In genomic region chr7:47088329-47089067, GRCh38 we compare ENCODE assay signal across 8 cellular contexts.
DNase-seq lines count a peak whose midpoint lies in the region; ATAC-seq and TF ChIP-seq lines count a peak whose summit lies in the region.

No MANE protein-coding gene starts in this region.

- no peaks in the 10 kb centered on the region for H3K36me3 Mint-ChIP-seq in WTC11

- no peak overlapping the region for H3K4me3 ChIP-seq in H7 (ENCODE audit: insufficient read depth, low read depth, low read length)
- no peak overlapping the region for H3K4me3 ChIP-seq in NB4 (ENCODE audit: low read depth, low read length)
- H3K4me3 ChIP-seq in ovary: no peak overlapping the region

- POLR2A ChIA-PET in WTC11 (lab: Charles Lee): no interaction called here

- H3K4me1 Mint-ChIP-seq in WTC11: no peaks in the 10 kb centered on the region

- peaks cover 2% of the 10 kb centered on the region for H3K4me1 ChIP-seq in ovary (ENCODE audit: insufficient read depth)

- WGBS in ovary, 3 donors: 33 to 38% (median 34%) methylated on average over 14 of the region's 14 CpGs

- peaks cover 11% of the 10 kb centered on the region for H3K27me3 Mint-ChIP-seq in WTC11 (ENCODE audit: low read depth)

- ATAC-seq in WTC11: peak; percentile 94

- no peak for TF ChIP-seq EP300 in ovary (IDR thresholded peaks at IDR 0.05)

- intact Hi-C loops in ovary (cut with DNase I): loop anchor here (2.0 to 10.0 kb wide), 6 partner anchors 156 to 1170 kb away; partner anchors contain the start of gene IGFBP3 (in 3 of the 4)

- H3K27me3 ChIP-seq in H7 (ENCODE audit: control insufficient read depth, insufficient read depth, low read length): peaks cover 3% of the 10 kb centered on the region; the same call in 1 of the 2 replicates
- H3K27me3 ChIP-seq in ovary: no peaks in the 10 kb centered on the region

- TF ChIP-seq CTCF in NB4 (IDR thresholded peaks at IDR 0.05; ENCODE audit: low read depth, low read length) (peak; percentile 85), WTC11 (IDR thresholded peaks at IDR 0.05) (peak; percentile 71), ovary (IDR thresholded peaks at IDR 0.05) (peak; percentile 71 to 91 (median 77))

- CTCF ChIA-PET in WTC11 (lab: Charles Lee): interaction anchor here (0.6 to 1.2 kb wide), 3 partner anchors 12 to 639 kb away, joined by 4 to 5 read pairs (median 4); no protein-coding TSS in a partner anchor

- no peaks in the 10 kb centered on the region for H3K9me3 ChIP-seq in ovary

- H3K27ac ChIP-seq in ovary: no peak overlapping the region

- DNase-seq in stimulated activated CD4-positive, alpha-beta T cell treated with anti-CD3 and anti-CD28 coated beads, Interleukin-12 subunit alpha, Interleukin-12 subunit beta, amount 100 ng/mL, for 48 hours (ENCODE audit: low read depth in 2 of 3, low spot score in 1 of 3): peak in 2 of 3 donors; percentile 8
- DNase-seq in stimulated activated CD4-positive, alpha-beta T cell treated with anti-CD3 and anti-CD28 coated beads, Interleukin-4, amount 100 ng/mL, for 4 hours: no peak
- DNase-seq in H7 (peak; percentile 69), NB4 (ENCODE audit: low read depth) (peak; percentile 69), WTC11 (ENCODE audit: low spot score) (peak; percentile 70), foreskin melanocyte (peak; percentile 44), ovary (peak; percentile 47 to 71 (median 65))
- DNase-seq in activated CD4-positive, CD25-positive, alpha-beta regulatory T cell (lab: John Stamatoyannopoulos, UW): no peak

- TF ChIP-seq POLR2A in NB4 (IDR thresholded peaks at IDR 0.05; ENCODE audit: extremely low read depth, insufficient read length): no peak
- no peak for TF ChIP-seq POLR2A in ovary (IDR thresholded peaks at IDR 0.05)

- H3K27ac Mint-ChIP-seq in WTC11: no peak overlapping the region

- H3K4me3 Mint-ChIP-seq in WTC11: no peak overlapping the region

- H3K9me3 Mint-ChIP-seq in WTC11: no peaks in the 10 kb centered on the region

- H3K36me3 ChIP-seq in H7 (replicated peaks; ENCODE audit: control insufficient read depth, insufficient read depth, low read length) (no peaks in the 10 kb centered on the region), ovary (no peaks in the 10 kb centered on the region)

TF ChIP-seq in WTC11, 78 proteins besides CTCF, POLR2A, EP300 and RAD21:
- TF ChIP-seq MAX (CRISPR knock-in tag; IDR thresholded peaks at IDR 0.05): peak; percentile 51; the same call in 1 of the 2 replicates
- TF ChIP-seq CREM (CRISPR knock-in tag; IDR thresholded peaks at IDR 0.05): no peak

Comparison
In these comparisons a context has a peak if more than half of its experiments do, and no peak if none do; other contexts are left out.
1. DNase-seq: peak in stimulated activated CD4-positive, alpha-beta T cell treated with anti-CD3 and anti-CD28 coated beads, Interleukin-12 subunit alpha, Interleukin-12 subunit beta, amount 100 ng/mL, for 48 hours (2 of 3), H7 (single experiment), NB4 (single experiment), WTC11 (single experiment), foreskin melanocyte (single experiment) and ovary (5 of 5); none in stimulated activated CD4-positive, alpha-beta T cell treated with anti-CD3 and anti-CD28 coated beads, Interleukin-4, amount 100 ng/mL, for 4 hours (0 of 2) and activated CD4-positive, CD25-positive, alpha-beta regulatory T cell (0 of 4).
2. Peak in every context shown above with its lines, with median percentiles within 50 percentile points of each other: CTCF ChIP-seq.